ENCODE assay signal across 26 cellular contexts in the genomic region with DNA sequence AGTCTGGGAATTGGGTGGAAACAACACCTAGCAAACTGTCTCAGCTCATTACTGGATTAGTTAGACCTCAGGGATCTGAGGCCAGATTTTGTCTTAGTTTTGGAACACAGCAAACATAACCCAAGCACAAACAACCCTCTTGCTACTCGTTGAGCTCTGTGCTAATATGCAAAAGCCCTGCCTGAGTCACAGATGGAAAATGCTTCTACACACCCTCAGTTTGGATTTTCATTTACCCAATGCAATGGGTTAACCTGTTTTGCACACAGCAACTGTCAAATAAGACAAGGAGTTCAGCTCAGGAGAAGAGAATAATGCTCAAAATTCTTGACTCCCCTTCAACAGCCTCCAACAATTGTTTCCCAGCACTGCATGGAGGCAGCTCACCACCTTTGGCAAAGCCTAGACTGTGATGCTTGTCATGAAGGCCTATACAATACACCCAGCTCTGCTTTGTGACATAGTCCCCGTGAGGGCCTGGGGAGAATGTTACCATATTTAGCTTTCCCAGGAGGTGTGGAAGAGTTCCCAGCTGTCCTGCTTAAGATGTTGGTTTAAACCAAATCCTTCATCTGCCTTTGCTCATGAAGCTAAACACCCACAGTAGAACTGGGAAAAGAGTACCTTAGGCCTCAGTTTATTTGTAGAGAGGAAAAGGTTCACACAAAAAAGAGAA.
DNase-seq lines count a peak whose midpoint lies in the region; ATAC-seq and TF ChIP-seq lines count a peak whose summit lies in the region.
"Had no signal": no experiment of that assay in that cellular context is flagged by ENCODE, and none has a peak within 500 bp of the region (broad histone marks: within the 10 kb centered on the region; RNA-seq: fewer than 3 reads in every experiment).

No MANE protein-coding gene starts in this region.

- H4K91ac ChIP-seq in H9 (ENCODE audit: insufficient read length, low read depth, low read length), result no peak overlapping the region

- H3K56ac ChIP-seq in H9 (ENCODE audit: insufficient read length, low read depth, low read length), result no peak overlapping the region

- H4K20me1 ChIP-seq in DND-41 (ENCODE audit: insufficient read depth, low read length), result no peaks in the 10 kb centered on the region
- H4K20me1 ChIP-seq in Karpas-422 (ENCODE audit: insufficient read depth, low read depth, low read length), result no peaks in the 10 kb centered on the region
- no peaks in the 10 kb centered on the region for H4K20me1 ChIP-seq in H9 (ENCODE audit: control insufficient read depth, insufficient read depth, insufficient read length)

- no peak overlapping the region for H2BK5ac ChIP-seq in H9 (ENCODE audit: insufficient read length, low read length)

- H3K27me3 Mint-ChIP-seq in H9 (ENCODE audit: low read depth), result no peaks in the 10 kb centered on the region; the same call in 1 of the 2 replicates
- H3K27me3 Mint-ChIP-seq: activated naive CD8-positive, alpha-beta T cell treated with anti-CD3 and anti-CD28 coated beads, Interleukin-2, amount 50 U/mL, for 24 hours had no signal

- H3K4me2 ChIP-seq in DND-41 (ENCODE audit: insufficient read depth, low read length), result peak overlapping the region; percentile 53
- peak overlapping the region; percentile 74 for H3K4me2 ChIP-seq in Karpas-422 (ENCODE audit: low read depth, low read length, poor library complexity, severe bottlenecking)
- no peak overlapping the region for H3K4me2 ChIP-seq in H9 (ENCODE audit: insufficient read depth, insufficient read length, low read length)

- H3K27ac Mint-ChIP-seq in H9, result no peak overlapping the region
- H3K27ac Mint-ChIP-seq: activated CD4-positive, alpha-beta T cell treated with anti-CD3 and anti-CD28 coated beads, Interleukin-2, amount 10 ng/mL, durations not matched to agents 24 days and 14 days; activated CD8-positive, alpha-beta memory T cell treated with anti-CD3 and anti-CD28 coated beads, Interleukin-2, amount 10 ng/mL, durations not matched to agents 7 days and 5 days; activated naive CD8-positive, alpha-beta T cell treated with anti-CD3 and anti-CD28 coated beads, Interleukin-2, amount 50 U/mL, for 24 hours; CD8-positive, alpha-beta T cell; naive thymus-derived CD4-positive, alpha-beta T cell had no signal

- no peaks in the 10 kb centered on the region for H3K4me1 Mint-ChIP-seq in H9

- H3K9me3 Mint-ChIP-seq in H9, result no peaks in the 10 kb centered on the region; a peak in 1 of 5 replicates
- H3K9me3 Mint-ChIP-seq: activated CD4-positive, alpha-beta T cell treated with anti-CD3 and anti-CD28 coated beads, Interleukin-2, amount 10 ng/mL, durations not matched to agents 24 days and 14 days; activated naive CD8-positive, alpha-beta T cell treated with anti-CD3 and anti-CD28 coated beads, Interleukin-2, amount 50 U/mL, for 24 hours; CD8-positive, alpha-beta T cell; naive thymus-derived CD4-positive, alpha-beta T cell had no signal

- H3K79me1 ChIP-seq in H9 (ENCODE audit: insufficient read depth, low read depth, low read length, poor library complexity, severe bottlenecking), result no peaks in the 10 kb centered on the region

- H2AK5ac ChIP-seq in H9 (ENCODE audit: insufficient read length, low read length), result no peak overlapping the region

- ATAC-seq in DND-41 (ENCODE audit: insufficient read depth, low read depth) (no peak), sciatic nerve (no peak)
- ATAC-seq: activated CD8-positive, alpha-beta memory T cell treated with anti-CD3 and anti-CD28 coated beads, Interleukin-2, amount 10 ng/mL, durations not matched to agents 7 days and 5 days; activated naive CD8-positive, alpha-beta T cell treated with anti-CD3 and anti-CD28 coated beads, Interleukin-2, amount 50 U/mL, for 24 hours; CD8-positive, alpha-beta T cell; HepG2; left ventricle myocardium superior; naive thymus-derived CD4-positive, alpha-beta T cell; PC-3 had no signal

- H3K4me3 ChIP-seq in DND-41 (ENCODE audit: low read depth in 1 of 2, low read length in 2 of 2) (no peak overlapping the region; a peak in 1 of 4 replicates), Karpas-422 (ENCODE audit: low read length) (peak overlapping the region; percentile 45), prostate gland (no peak overlapping the region)

- no peaks in the 10 kb centered on the region for H3K9me3 ChIP-seq in DND-41 (ENCODE audit: insufficient read depth, low read length, severe bottlenecking)
- H3K9me3 ChIP-seq in Karpas-422 (ENCODE audit: low read length), result no peaks in the 10 kb centered on the region
- H3K9me3 ChIP-seq in prostate gland, result no peaks in the 10 kb centered on the region
- H3K9me3 ChIP-seq in H9 (ENCODE audit: control insufficient read depth, low read depth, low read length), result no peaks in the 10 kb centered on the region

- H3K4me1 ChIP-seq in DND-41 (ENCODE audit: insufficient read depth, low read length) (peaks cover 93% of the 10 kb centered on the region), Karpas-422 (ENCODE audit: low read length) (peaks cover 80% of the 10 kb centered on the region), prostate gland (replicated peaks) (no peaks in the 10 kb centered on the region), H9 (ENCODE audit: insufficient read depth, low read length) (no peaks in the 10 kb centered on the region)

- H4K8ac ChIP-seq in H9 (replicated peaks; ENCODE audit: insufficient read length, low read depth, low read length), result no peak overlapping the region

- H3K36me3 ChIP-seq in DND-41 (ENCODE audit: insufficient read depth, low read length), result no peaks in the 10 kb centered on the region
- no peaks in the 10 kb centered on the region for H3K36me3 ChIP-seq in Karpas-422 (ENCODE audit: insufficient read depth, low read length)
- no peaks in the 10 kb centered on the region for H3K36me3 ChIP-seq in prostate gland
- H3K36me3 ChIP-seq: WERI-Rb-1 had no signal

- no peak overlapping the region for H3K23ac ChIP-seq in H9 (ENCODE audit: insufficient read length, low read depth, low read length)

- H3K27me3 ChIP-seq in DND-41 (ENCODE audit: insufficient read depth, low read length, poor library complexity) (no peaks in the 10 kb centered on the region), Karpas-422 (ENCODE audit: low read length) (no peaks in the 10 kb centered on the region), prostate gland (replicated peaks; ENCODE audit: insufficient read depth) (no peaks in the 10 kb centered on the region), H9 (ENCODE audit: insufficient read depth, low read length) (no peaks in the 10 kb centered on the region)

- H4K5ac ChIP-seq in H9 (ENCODE audit: insufficient read length, low read depth, low read length), result no peak overlapping the region

- DNase-seq in DND-41 (peak; percentile 16), Karpas-422 (peak; percentile 74), caudate nucleus (lab: John Stamatoyannopoulos, UW) (peak in 1 of 61 donors; percentile 5), retina (peak; percentile 13), sciatic nerve (ENCODE audit: low spot score) (no peak), prostate gland (ENCODE audit: low spot score) (no peak), NCI-H774 (lab: John Stamatoyannopoulos, UW) (no peak), H9 (no peak)
- DNase-seq: activated CD4-positive, alpha-beta T cell treated with anti-CD3 and anti-CD28 coated beads, Interleukin-2, amount 10 ng/mL, durations not matched to agents 24 days and 14 days; activated CD8-positive, alpha-beta memory T cell treated with anti-CD3 and anti-CD28 coated beads, Interleukin-2, amount 10 ng/mL, durations not matched to agents 7 days and 5 days; activated naive CD8-positive, alpha-beta T cell treated with anti-CD3 and anti-CD28 coated beads, Interleukin-2, amount 50 U/mL, for 24 hours; activated T-cell treated with anti-CD3 and anti-CD28 coated beads, Interleukin-2, amount 50 U/mL, for 48 hours; CD8-positive, alpha-beta T cell; cerebellar nuclear complex; DMS153; erythroblast; GF-D8; left ventricle myocardium superior; naive thymus-derived CD4-positive, alpha-beta T cell; PC-3; Right ventricle myocardium superior; small intestine; stimulated activated CD4-positive, alpha-beta T cell treated with anti-CD3 and anti-CD28 coated beads, Interleukin-1b, Interleukin-23, amount 100 ng/mL, for 48 hours; T1000; WERI-Rb-1 had no signal

- no peaks in the 10 kb centered on the region for H3K9me2 ChIP-seq in Karpas-422 (replicated peaks; ENCODE audit: insufficient read depth, low read length)

- H3K36me3 Mint-ChIP-seq in H9 (ENCODE audit: insufficient read depth in 1 of 3, low read depth in 3 of 3), result no peaks in the 10 kb centered on the region
- H3K36me3 Mint-ChIP-seq: activated CD8-positive, alpha-beta memory T cell treated with anti-CD3 and anti-CD28 coated beads, Interleukin-2, amount 10 ng/mL, durations not matched to agents 7 days and 5 days; CD8-positive, alpha-beta T cell; naive thymus-derived CD4-positive, alpha-beta T cell had no signal

- 51% methylated on average over 2 of the region's 2 CpGs for WGBS in prostate gland
- WGBS in H9 (ENCODE audit: extremely low coverage, insufficient read length, low lambda C conversion rate), result no CpG with 5 or more reads among the region's 2 CpGs

- no peak overlapping the region for H3K14ac ChIP-seq in H9 (ENCODE audit: insufficient read depth, low read length)

- no peak overlapping the region for H2BK12ac ChIP-seq in H9 (ENCODE audit: insufficient read length, low read depth, low read length)

- no peak overlapping the region for H3K4ac ChIP-seq in H9 (ENCODE audit: low read depth, low read length)

- no peak overlapping the region for H2BK15ac ChIP-seq in H9 (ENCODE audit: low read depth, low read length)

- H3K23me2 ChIP-seq in H9 (ENCODE audit: insufficient read length, low read depth, low read length, poor library complexity, severe bottlenecking), result no peaks in the 10 kb centered on the region

- no peak overlapping the region for H2BK20ac ChIP-seq in H9 (ENCODE audit: low read depth, low read length, poor library complexity, severe bottlenecking)

- H2BK120ac ChIP-seq in H9 (ENCODE audit: low read depth, low read length, poor library complexity, severe bottlenecking), result no peak overlapping the region

- H3K4me3 Mint-ChIP-seq in H9, result no peak overlapping the region
- H3K4me3 Mint-ChIP-seq: activated CD4-positive, alpha-beta T cell treated with anti-CD3 and anti-CD28 coated beads, Interleukin-2, amount 10 ng/mL, durations not matched to agents 24 days and 14 days; activated CD8-positive, alpha-beta memory T cell treated with anti-CD3 and anti-CD28 coated beads, Interleukin-2, amount 10 ng/mL, durations not matched to agents 7 days and 5 days; activated naive CD8-positive, alpha-beta T cell treated with anti-CD3 and anti-CD28 coated beads, Interleukin-2, amount 50 U/mL, for 24 hours; CD8-positive, alpha-beta T cell; naive thymus-derived CD4-positive, alpha-beta T cell had no signal

- H3K9ac ChIP-seq in DND-41 (ENCODE audit: low read depth, low read length) (peak overlapping the region; percentile 54), Karpas-422 (ENCODE audit: low read length) (peak overlapping the region; percentile 68), H9 (ENCODE audit: extremely low read depth, insufficient read length, low read length) (no peak overlapping the region)

- H3K79me2 ChIP-seq in DND-41 (ENCODE audit: insufficient read depth, low read length), result no peaks in the 10 kb centered on the region
- no peaks in the 10 kb centered on the region for H3K79me2 ChIP-seq in Karpas-422 (ENCODE audit: low read length)
- no peaks in the 10 kb centered on the region for H3K79me2 ChIP-seq in H9 (ENCODE audit: insufficient read depth, low read length)

- no peak for TF ChIP-seq CTCF in DND-41 (IDR thresholded peaks at IDR 0.05; ENCODE audit: borderline replicate concordance, extremely low read depth, low read length, poor library complexity, severe bottlenecking)
- no peak for TF ChIP-seq CTCF in prostate gland (IDR thresholded peaks at IDR 0.05)
- TF ChIP-seq CTCF in H9 (conservative IDR thresholded peaks at IDR 0.05), result no peak

- TF ChIP-seq POLR2A in prostate gland (IDR thresholded peaks at IDR 0.05), result no peak

- H2AFZ ChIP-seq in DND-41 (ENCODE audit: low read depth, low read length) (peak overlapping the region; percentile 51), Karpas-422 (ENCODE audit: low read length) (peak overlapping the region; percentile 37; the same call in 1 of the 2 replicates), H9 (ENCODE audit: low read length) (no peak overlapping the region)

- H3K18ac ChIP-seq in H9 (ENCODE audit: insufficient read length, low read depth, low read length), result no peak overlapping the region

- H3K27ac ChIP-seq in DND-41 (ENCODE audit: low read length), result peak overlapping the region; percentile 95
- H3K27ac ChIP-seq in Karpas-422 (ENCODE audit: low read length), result peak overlapping the region; percentile 100
- H3K27ac ChIP-seq in caudate nucleus (ENCODE audit: low read depth, low read length), result peak overlapping the region; percentile 74
- H3K27ac ChIP-seq in prostate gland, result no peak overlapping the region
- H3K27ac ChIP-seq in H9 (ENCODE audit: insufficient read length, low read depth, low read length), result no peak overlapping the region
- H3K27ac ChIP-seq: WERI-Rb-1 had no signal

- H3T11ph ChIP-seq in H9 (ENCODE audit: low read length), result no peak overlapping the region

- intact Hi-C loops in sciatic nerve (cut with DNase I), result no loop called here
- intact Hi-C loops in prostate gland (cut with DNase I), result no loop called here

Comparison
In these comparisons a context has a peak if more than half of its experiments do, and no peak if none do; other contexts are left out.
1. DNase-seq: peak in DND-41 (single experiment), Karpas-422 (single experiment) and retina (single experiment); none in sciatic nerve (single experiment), prostate gland (single experiment), NCI-H774 (single experiment) and H9 (single experiment).
2. H3K27ac ChIP-seq: peak in DND-41 (single experiment), Karpas-422 (single experiment) and caudate nucleus (single experiment); none in prostate gland (0 of 2) and H9 (single experiment).